15 cellular contexts compared by ENCODE assay signal in genomic region chrX:10486373-10486772, GRCh38.
DNase-seq lines count a peak whose midpoint lies in the region; ATAC-seq and TF ChIP-seq lines count a peak whose summit lies in the region.
"Had no signal": no experiment of that assay in that cellular context is flagged by ENCODE, and none has a peak within 500 bp of the region (broad histone marks: within the 10 kb centered on the region; RNA-seq: fewer than 3 reads in every experiment).

No MANE protein-coding gene starts in this region.

- H2BK5ac ChIP-seq in mesenchymal stem cell (ENCODE audit: low read depth, low read length, poor library complexity, severe bottlenecking) = no peak overlapping the region

- peaks cover 4% of the 10 kb centered on the region for H3K4me1 ChIP-seq in mesenchymal stem cell (ENCODE audit: control insufficient read depth, insufficient read depth, low read depth, low read length)
- no peaks in the 10 kb centered on the region for H3K4me1 ChIP-seq in Karpas-422 (ENCODE audit: low read length)
- H3K4me1 ChIP-seq: right lobe of liver had no signal

- H2BK12ac ChIP-seq in mesenchymal stem cell (ENCODE audit: low read length in 2 of 2) = peak overlapping the region in 1 of 2 experiments; percentile 25

- H3K9ac ChIP-seq in mesenchymal stem cell (ENCODE audit: low read length) (peak overlapping the region; percentile 2), Karpas-422 (ENCODE audit: low read length) (no peak overlapping the region)

- H3K36me3 ChIP-seq in mesenchymal stem cell (ENCODE audit: control insufficient read depth in 1 of 2, insufficient read depth in 2 of 2, low read depth in 1 of 2, low read length in 2 of 2) (no peaks in the 10 kb centered on the region), Karpas-422 (ENCODE audit: insufficient read depth, low read length) (no peaks in the 10 kb centered on the region)
- H3K36me3 ChIP-seq: right lobe of liver, tibial nerve had no signal

- DNase-seq in AG10803 (ENCODE audit: low read depth) (peak; percentile 86), RKO (ENCODE audit: low spot score) (peak; percentile 7), mesenchymal stem cell (peak; percentile 59), Karpas-422 (no peak), substantia nigra (lab: John Stamatoyannopoulos, UW) (no peak)
- DNase-seq in activated CD4-positive, alpha-beta T cell treated with anti-CD3 and anti-CD28 coated beads for 4 hours = no peak
- no peak for DNase-seq in activated CD4-positive, alpha-beta T cell treated with anti-CD3 and anti-CD28 coated beads for 1 hour
- DNase-seq: activated CD4-positive, alpha-beta T cell treated with anti-CD3 and anti-CD28 coated beads, Interleukin-2, amount 50 U/mL, for 4 hours; activated effector memory CD4-positive, alpha-beta T cell treated with anti-CD3 and anti-CD28 coated beads, Interleukin-2, amount 50 U/mL, for 16 hours; dorsolateral prefrontal cortex; NCI-H187; right lobe of liver; T-helper 1 cell had no signal

- no peaks in the 10 kb centered on the region for H3K79me1 ChIP-seq in mesenchymal stem cell (replicated peaks; ENCODE audit: low read length, poor library complexity, severe bottlenecking)

- H4K8ac ChIP-seq in mesenchymal stem cell (ENCODE audit: low read length) = no peak overlapping the region

- no peak overlapping the region for H2BK120ac ChIP-seq in mesenchymal stem cell (ENCODE audit: low read depth, low read length)

- no peaks in the 10 kb centered on the region for H3K9me3 ChIP-seq in mesenchymal stem cell (ENCODE audit: control insufficient read depth, low read length)
- no peaks in the 10 kb centered on the region for H3K9me3 ChIP-seq in Karpas-422 (ENCODE audit: low read length)
- H3K9me3 ChIP-seq: right lobe of liver, tibial nerve had no signal

- H3K4me2 ChIP-seq in mesenchymal stem cell (ENCODE audit: low read length, poor library complexity, severe bottlenecking) = no peak overlapping the region
- H3K4me2 ChIP-seq in Karpas-422 (ENCODE audit: low read depth, low read length, poor library complexity, severe bottlenecking) = no peak overlapping the region

- no peak overlapping the region for H3K4me3 ChIP-seq in AG10803 (ENCODE audit: low read length)
- no peak overlapping the region for H3K4me3 ChIP-seq in mesenchymal stem cell (ENCODE audit: insufficient read depth in 1 of 2, low read depth in 1 of 2, low read length in 2 of 2)
- no peak overlapping the region for H3K4me3 ChIP-seq in Karpas-422 (ENCODE audit: low read length)
- H3K4me3 ChIP-seq: dorsolateral prefrontal cortex, right lobe of liver, tibial nerve had no signal

- no peak overlapping the region for H3K23ac ChIP-seq in mesenchymal stem cell (ENCODE audit: low read length in 2 of 2)

- no peaks in the 10 kb centered on the region for H3K9me2 ChIP-seq in Karpas-422 (replicated peaks; ENCODE audit: insufficient read depth, low read length)

- peak overlapping the region in 1 of 2 experiments; percentile 21 for H3K18ac ChIP-seq in mesenchymal stem cell (ENCODE audit: low read depth in 1 of 2, low read length in 2 of 2)

- no peak overlapping the region for H2BK15ac ChIP-seq in mesenchymal stem cell (ENCODE audit: low read depth, poor library complexity, severe bottlenecking)

- H2AFZ ChIP-seq in mesenchymal stem cell (ENCODE audit: low read depth, low read length) = no peak overlapping the region
- no peak overlapping the region for H2AFZ ChIP-seq in Karpas-422 (ENCODE audit: low read length)

- no peak overlapping the region for H3K4ac ChIP-seq in mesenchymal stem cell (ENCODE audit: low read depth in 1 of 2, low read length in 2 of 2)

- no peaks in the 10 kb centered on the region for H3K79me2 ChIP-seq in Karpas-422 (ENCODE audit: low read length)

- H3K27me3 ChIP-seq in mesenchymal stem cell (ENCODE audit: control insufficient read depth in 1 of 2, insufficient read depth in 1 of 2, low read length in 2 of 2) (no peaks in the 10 kb centered on the region), Karpas-422 (ENCODE audit: low read length) (no peaks in the 10 kb centered on the region)
- H3K27me3 ChIP-seq: right lobe of liver, tibial nerve had no signal

- H4K91ac ChIP-seq in mesenchymal stem cell (ENCODE audit: low read length) = no peak overlapping the region

- H2AK5ac ChIP-seq in mesenchymal stem cell (ENCODE audit: low read length, severe bottlenecking) = peak overlapping the region; percentile 85

- H3K27ac ChIP-seq in mesenchymal stem cell (ENCODE audit: low read length, poor library complexity, severe bottlenecking) (peak overlapping the region; percentile 32), Karpas-422 (ENCODE audit: low read length) (no peak overlapping the region), substantia nigra (ENCODE audit: low read depth, low read length, poor library complexity, severe bottlenecking) (no peak overlapping the region)
- H3K27ac ChIP-seq: dorsolateral prefrontal cortex, right lobe of liver had no signal

- H3K14ac ChIP-seq in mesenchymal stem cell (ENCODE audit: low read length in 2 of 2) = no peak overlapping the region

- H4K20me1 ChIP-seq in Karpas-422 (ENCODE audit: insufficient read depth, low read depth, low read length) = no peaks in the 10 kb centered on the region

- peak; percentile 73 for ATAC-seq in esophagus mucosa
- ATAC-seq: right lobe of liver had no signal

- 100% methylated on average over 1 of the region's 3 CpGs for WGBS in mesenchymal stem cell

- TF ChIP-seq CTCF in AG10803 (conservative IDR thresholded peaks at IDR 0.05; ENCODE audit: low read length) = no peak

Comparison
In these comparisons a context has a peak if more than half of its experiments do, and no peak if none do; other contexts are left out.
1. DNase-seq: peak in AG10803 (single experiment), RKO (single experiment) and mesenchymal stem cell (single experiment); none in Karpas-422 (single experiment), activated CD4-positive, alpha-beta T cell treated with anti-CD3 and anti-CD28 coated beads for 4 hours (0 of 2), activated CD4-positive, alpha-beta T cell treated with anti-CD3 and anti-CD28 coated beads for 1 hour (single experiment) and substantia nigra (0 of 49).